In genomic region chr10:125000366-125001312, GRCh38 we compare ENCODE assay signal across 11 cellular contexts. TPM values are rescaled to one million over a fixed set of nuclear protein-coding genes. Genes with fewer than 3 reads are reported as not detected.
A peak's percentile ranks its signal among the peaks of the same experiment; 100 is the strongest.
DNase-seq lines count a peak whose midpoint lies in the region; ATAC-seq and TF ChIP-seq lines count a peak whose summit lies in the region.
"Had no signal": no experiment of that assay in that cellular context is flagged by ENCODE, and none has a peak within 500 bp of the region (broad histone marks: within the 10 kb centered on the region; RNA-seq: fewer than 3 reads in every experiment).

No MANE protein-coding gene starts in this region.

- peak overlapping the region; percentile 4 for H3K27ac ChIP-seq in skeletal muscle tissue (ENCODE audit: low read depth, low read length)
- H3K27ac ChIP-seq: SJSA1 had no signal

- ATAC-seq in HG02623 (IDR thresholded peaks at IDR 0.05; ENCODE audit: unreplicated experiment), result no peak
- ATAC-seq: activated naive CD8-positive, alpha-beta T cell treated with anti-CD3 and anti-CD28 coated beads, Interleukin-2, amount 50 U/mL, for 24 hours; left colon had no signal

- peak; percentile 13 for TF ChIP-seq CTCF in astrocyte of the spinal cord (IDR thresholded peaks at IDR 0.05; ENCODE audit: low read depth, low read length)
- no peak for TF ChIP-seq CTCF in GM10248 (IDR thresholded peaks at IDR 0.05; ENCODE audit: control extremely low read depth, extremely low read depth, low read depth, missing control alignments)

- no peak overlapping the region for H3K4me3 ChIP-seq in astrocyte of the spinal cord (ENCODE audit: low read depth, low read length)
- no peak overlapping the region for H3K4me3 ChIP-seq in skeletal muscle tissue (ENCODE audit: low read length in 3 of 3)
- H3K4me3 ChIP-seq: SJSA1 had no signal

- no peaks in the 10 kb centered on the region for H3K9me3 Mint-ChIP-seq in activated T-helper 2 cell treated with anti-CD3 and anti-CD28 coated beads, Interferon-gamma antibody, Interleukin-2, Interleukin-4, amounts not matched to agents 10 μg/mL and 5 μg/mL and 100 μg/mL, durations not matched to agents 14 hours and 24 hours and 36 hours
- H3K9me3 Mint-ChIP-seq: activated naive CD8-positive, alpha-beta T cell treated with anti-CD3 and anti-CD28 coated beads, Interleukin-2, amount 50 U/mL, for 24 hours had no signal

- H3K4me3 Mint-ChIP-seq in activated T-helper 2 cell treated with anti-CD3 and anti-CD28 coated beads, Interferon-gamma antibody, Interleukin-2, Interleukin-4, amounts not matched to agents 10 μg/mL and 5 μg/mL and 100 μg/mL, durations not matched to agents 14 hours and 24 hours and 36 hours (ENCODE audit: low read depth), result no peak overlapping the region
- H3K4me3 Mint-ChIP-seq: activated naive CD8-positive, alpha-beta T cell treated with anti-CD3 and anti-CD28 coated beads, Interleukin-2, amount 50 U/mL, for 24 hours had no signal

- H3K4me1 ChIP-seq in skeletal muscle tissue (ENCODE audit: control insufficient read depth in 3 of 3, insufficient read depth in 3 of 3, low read length in 3 of 3), result peaks cover 25 to 63% (median 54%) of the 10 kb centered on the region in 3 donors
- H3K4me1 ChIP-seq: SJSA1 had no signal

- H3K4me1 Mint-ChIP-seq in activated T-helper 2 cell treated with anti-CD3 and anti-CD28 coated beads, Interferon-gamma antibody, Interleukin-2, Interleukin-4, amounts not matched to agents 10 μg/mL and 5 μg/mL and 100 μg/mL, durations not matched to agents 14 hours and 24 hours and 36 hours (ENCODE audit: low read depth), result no peaks in the 10 kb centered on the region
- H3K4me1 Mint-ChIP-seq: activated naive CD8-positive, alpha-beta T cell treated with anti-CD3 and anti-CD28 coated beads, Interleukin-2, amount 50 U/mL, for 24 hours had no signal

- no peaks in the 10 kb centered on the region for H3K9me3 ChIP-seq in skeletal muscle tissue (ENCODE audit: control insufficient read depth in 3 of 3, low read length in 3 of 3)
- H3K9me3 ChIP-seq: SJSA1 had no signal

- no peaks in the 10 kb centered on the region for H3K27me3 Mint-ChIP-seq in activated T-helper 2 cell treated with anti-CD3 and anti-CD28 coated beads, Interferon-gamma antibody, Interleukin-2, Interleukin-4, amounts not matched to agents 10 μg/mL and 5 μg/mL and 100 μg/mL, durations not matched to agents 14 hours and 24 hours and 36 hours (ENCODE audit: low read depth)
- H3K27me3 Mint-ChIP-seq: activated naive CD8-positive, alpha-beta T cell treated with anti-CD3 and anti-CD28 coated beads, Interleukin-2, amount 50 U/mL, for 24 hours had no signal

- H3K36me3 Mint-ChIP-seq in activated T-helper 2 cell treated with anti-CD3 and anti-CD28 coated beads, Interferon-gamma antibody, Interleukin-2, Interleukin-4, amounts not matched to agents 10 μg/mL and 5 μg/mL and 100 μg/mL, durations not matched to agents 14 hours and 24 hours and 36 hours (ENCODE audit: low read depth), result no peaks in the 10 kb centered on the region

- H3K27me3 ChIP-seq in skeletal muscle tissue (ENCODE audit: control insufficient read depth in 3 of 3, insufficient read depth in 3 of 3, low read length in 3 of 3), result no peaks in the 10 kb centered on the region
- H3K27me3 ChIP-seq: SJSA1 had no signal

- H3K27ac Mint-ChIP-seq in activated T-helper 2 cell treated with anti-CD3 and anti-CD28 coated beads, Interferon-gamma antibody, Interleukin-2, Interleukin-4, amounts not matched to agents 10 μg/mL and 5 μg/mL and 100 μg/mL, durations not matched to agents 14 hours and 24 hours and 36 hours, result no peak overlapping the region
- H3K27ac Mint-ChIP-seq: activated naive CD8-positive, alpha-beta T cell treated with anti-CD3 and anti-CD28 coated beads, Interleukin-2, amount 50 U/mL, for 24 hours had no signal

- DNase-seq in HEK293T (ENCODE audit: extremely low spot score) (peak; percentile 39), astrocyte of the spinal cord (ENCODE audit: low read depth, low spot score) (peak; percentile 45), hippocampal formation (lab: John Stamatoyannopoulos, UW) (peak; percentile 58 to 67), DMS79 (lab: John Stamatoyannopoulos, UW) (no peak), GM10248 (ENCODE audit: extremely low spot score) (no peak)
- DNase-seq in activated T-helper 2 cell treated with anti-CD3 and anti-CD28 coated beads, Interferon-gamma antibody, Interleukin-2, Interleukin-4, amounts not matched to agents 10 μg/mL and 5 μg/mL and 100 μg/mL, durations not matched to agents 14 hours and 24 hours and 36 hours (ENCODE audit: low spot score), result no peak
- DNase-seq: activated naive CD8-positive, alpha-beta T cell treated with anti-CD3 and anti-CD28 coated beads, Interleukin-2, amount 50 U/mL, for 24 hours had no signal

- POLR2A ChIA-PET in HEK293T (lab: Yijun Ruan, JAX) (no interaction called here), GM10248 (lab: Yijun Ruan, JAX) (no interaction called here)

- in situ Hi-C loops in astrocyte of the spinal cord (cut with HindIII; ENCODE audit: low sequenced_read_pairs), result no loop called here

- CTCF ChIA-PET in HEK293T (lab: Yijun Ruan, JAX), result interaction anchor here (1.3 kb wide), 1 partner anchor 63 kb away, joined by 3 read pairs; no protein-coding TSS in a partner anchor
- CTCF ChIA-PET in GM10248 (lab: Yijun Ruan, JAX), result interaction anchor here (1.3 to 2.1 kb wide), 4 partner anchors 8 to 47 kb away, joined by 3 to 15 read pairs (median 5); no protein-coding TSS in a partner anchor

- intact Hi-C loops in activated T-helper 2 cell treated with anti-CD3 and anti-CD28 coated beads, Interferon-gamma antibody, Interleukin-2, Interleukin-4, amounts not matched to agents 10 μg/mL and 5 μg/mL and 100 μg/mL, durations not matched to agents 14 hours and 24 hours and 36 hours (cut with micrococcal nuclease), result no loop called here

- peak overlapping the region in 1 of 3 donors; percentile 72 for H3K9ac ChIP-seq in skeletal muscle tissue (ENCODE audit: low read depth in 1 of 3, low read length in 3 of 3)

- peaks cover 34 to 48% (median 35%) of the 10 kb centered on the region in 3 donors for H3K36me3 ChIP-seq in skeletal muscle tissue (ENCODE audit: control insufficient read depth in 3 of 3, insufficient read depth in 3 of 3, low read length in 3 of 3)

TF ChIP-seq in HEK293T, 16 proteins besides CTCF, POLR2A, EP300 and RAD21:
- TF ChIP-seq SUZ12 (IDR thresholded peaks at IDR 0.05), result no peak
- no peak for TF ChIP-seq L3MBTL2 (conservative IDR thresholded peaks at IDR 0.05)
- TF ChIP-seq HDGF (IDR thresholded peaks at IDR 0.05; ENCODE audit: borderline replicate concordance), result no peak
- TF ChIP-seq TARDBP (IDR thresholded peaks at IDR 0.05), result no peak
- no peak for TF ChIP-seq FOXA1 (IDR thresholded peaks at IDR 0.05)
- no peak for TF ChIP-seq ZNF384 (IDR thresholded peaks at IDR 0.05)
- TF ChIP-seq BHLHE40 (IDR thresholded peaks at IDR 0.05; ENCODE audit: borderline replicate concordance), result no peak
- no peak for TF ChIP-seq SP1 (IDR thresholded peaks at IDR 0.05)
- no peak for TF ChIP-seq LEF1 (IDR thresholded peaks at IDR 0.05; ENCODE audit: borderline replicate concordance)
- no peak for TF ChIP-seq FOXM1 (IDR thresholded peaks at IDR 0.05; ENCODE audit: borderline replicate concordance)
- no peak for TF ChIP-seq FOXK2 (IDR thresholded peaks at IDR 0.05)
- no peak for TF ChIP-seq NFRKB (IDR thresholded peaks at IDR 0.05)
- TF ChIP-seq PKNOX1 (IDR thresholded peaks at IDR 0.05), result no peak
- no peak for TF ChIP-seq CTBP1 (IDR thresholded peaks at IDR 0.05; ENCODE audit: borderline replicate concordance)
TF ChIP-seq in HEK293T: peak in this region for 0.

RNA-seq across cellular contexts. Expression of gene ZRANB1, which starts 58.7 kb away (rescaled TPM):
- 36.5 TPM for total RNA-seq in skeletal muscle tissue
- total RNA-seq in activated T-helper 2 cell treated with anti-CD3 and anti-CD28 coated beads, Interferon-gamma antibody, Interleukin-2, Interleukin-4, amounts not matched to agents 10 μg/mL and 5 μg/mL and 100 μg/mL, durations not matched to agents 14 hours and 24 hours and 36 hours, result 12.1 and 13.4 TPM in 2 replicates

Comparison
In these comparisons a context has a peak if more than half of its experiments do, and no peak if none do; other contexts are left out.
1. DNase-seq: peak in HEK293T (single experiment), astrocyte of the spinal cord (single experiment) and hippocampal formation (2 of 2); none in activated T-helper 2 cell treated with anti-CD3 and anti-CD28 coated beads, Interferon-gamma antibody, Interleukin-2, Interleukin-4, amounts not matched to agents 10 μg/mL and 5 μg/mL and 100 μg/mL, durations not matched to agents 14 hours and 24 hours and 36 hours (single experiment), DMS79 (single experiment) and GM10248 (single experiment).